Comparison of ENCODE assay signal across 32 cellular contexts in genomic region chr13:91273675-91274074, GRCh38.
"Had no signal": no experiment of that assay in that cellular context is flagged by ENCODE, and none has a peak within 500 bp of the region (broad histone marks: within the 10 kb centered on the region; RNA-seq: fewer than 3 reads in every experiment).

No MANE protein-coding gene starts in this region.

- H3K9ac ChIP-seq: parathyroid adenoma had no signal

- H3K9me3 Mint-ChIP-seq: stimulated activated naive CD8-positive, alpha-beta T cell treated with anti-CD3 and anti-CD28 coated beads, Interleukin-15, amount 100 ng/mL, for 72 hours had no signal

- H3K4me1 Mint-ChIP-seq: naive B cell; naive thymus-derived CD8-positive, alpha-beta T cell; stimulated activated memory B cell treated with anti-CD40 and anti-IgM and Interleukin-4, amounts not matched to agents 10 μg/mL and 1 μg/mL and 100 μg/mL, for 72 hours; stimulated activated naive CD8-positive, alpha-beta T cell treated with anti-CD3 and anti-CD28 coated beads, Interleukin-15, amount 100 ng/mL, for 72 hours had no signal

- H3K27ac ChIP-seq: ovary, parathyroid adenoma, psoas muscle, skin epidermis, spleen, thoracic aorta, thyroid gland, tibial nerve, upper lobe of right lung, uterus had no signal

- H3K4me3 ChIP-seq: ovary, psoas muscle, skin epidermis, smooth muscle cell, spleen, thoracic aorta, thyroid gland, tibial nerve, upper lobe of right lung, uterus had no signal

- H3K4me1 ChIP-seq: parathyroid adenoma, psoas muscle, spleen, thyroid gland, tibial nerve, upper lobe of right lung, uterus had no signal

- H3K4me3 Mint-ChIP-seq: naive B cell; naive thymus-derived CD8-positive, alpha-beta T cell; natural killer cell treated with Interleukin-12 subunit alpha and Interleukin-12 subunit beta and Interleukin-15 and Interleukin-18, amount 100 ng/mL, for 72 hours; nephron progenitor cell; neural crest cell; stimulated activated memory B cell treated with anti-CD40 and anti-IgM and Interleukin-4, amounts not matched to agents 10 μg/mL and 1 μg/mL and 100 μg/mL, for 72 hours; stimulated activated naive CD8-positive, alpha-beta T cell treated with anti-CD3 and anti-CD28 coated beads, Interleukin-15, amount 100 ng/mL, for 72 hours had no signal

- ATAC-seq: naive thymus-derived CD8-positive, alpha-beta T cell; natural killer cell treated with Interleukin-12 subunit alpha and Interleukin-12 subunit beta and Interleukin-15 and Interleukin-18, amount 100 ng/mL, for 72 hours; psoas muscle; right cardiac atrium; sciatic nerve; stimulated activated memory B cell treated with anti-CD40 and anti-IgM and Interleukin-4, amounts not matched to agents 10 μg/mL and 1 μg/mL and 100 μg/mL, for 72 hours; stimulated activated naive CD8-positive, alpha-beta T cell treated with anti-CD3 and anti-CD28 coated beads, Interleukin-15, amount 100 ng/mL, for 72 hours; stimulated activated naive CD8-positive, alpha-beta T cell treated with anti-CD3 and anti-CD28 coated beads, Interleukin-15, Interleukin-2, amounts not matched to agents 100 U/mL and 50 U/mL, for 24 hours; upper lobe of right lung had no signal

- H2AFZ ChIP-seq: parathyroid adenoma had no signal

- H3K27me3 Mint-ChIP-seq: progenitor cell of endocrine pancreas had no signal

- H3K27me3 ChIP-seq: ovary, spleen, thyroid gland, tibial nerve, upper lobe of right lung, uterus had no signal

- H3K36me3 ChIP-seq: ovary, spleen, thoracic aorta, thyroid gland, tibial nerve, upper lobe of right lung, uterus had no signal

- H3K27ac Mint-ChIP-seq: naive B cell; naive thymus-derived CD8-positive, alpha-beta T cell; natural killer cell treated with Interleukin-12 subunit alpha and Interleukin-12 subunit beta and Interleukin-15 and Interleukin-18, amount 100 ng/mL, for 72 hours; nephron progenitor cell; progenitor cell of endocrine pancreas; stimulated activated memory B cell treated with anti-CD40 and anti-IgM and Interleukin-4, amounts not matched to agents 10 μg/mL and 1 μg/mL and 100 μg/mL, for 72 hours; stimulated activated naive CD8-positive, alpha-beta T cell treated with anti-CD3 and anti-CD28 coated beads, Interleukin-15, amount 100 ng/mL, for 72 hours had no signal

- H3K4me2 ChIP-seq: smooth muscle cell had no signal

- DNase-seq: naive B cell; naive thymus-derived CD8-positive, alpha-beta T cell; nephron progenitor cell; occipital lobe; ovary; posterior cingulate gyrus; psoas muscle; right cardiac atrium; spleen; stimulated activated CD4-positive, alpha-beta T cell treated with anti-CD3 and anti-CD28 coated beads, Interleukin-12 subunit alpha, Interleukin-12 subunit beta, amount 100 ng/mL, for 4 hours; stimulated activated CD4-positive, alpha-beta T cell treated with anti-CD3 and anti-CD28 coated beads, Interleukin-1b, Interleukin-23, amount 100 ng/mL, for 48 hours; stimulated activated CD4-positive, alpha-beta T cell treated with anti-CD3 and anti-CD28 coated beads, Interleukin-4, amount 100 ng/mL, for 1 hour; stimulated activated CD4-positive, alpha-beta T cell treated with anti-CD3 and anti-CD28 coated beads, Interleukin-4, amount 100 ng/mL, for 4 hours; stimulated activated CD8-positive, alpha-beta memory T cell treated with anti-CD3 and anti-CD28 coated beads, Interleukin-4, amount 100 ng/mL, for 48 hours; stimulated activated naive CD4-positive, alpha-beta T cell; stimulated activated naive CD8-positive, alpha-beta T cell treated with anti-CD3 and anti-CD28 coated beads, Interleukin-15, amount 100 ng/mL, for 72 hours; stimulated activated naive CD8-positive, alpha-beta T cell treated with anti-CD3 and anti-CD28 coated beads, Interleukin-15, Interleukin-2, amounts not matched to agents 100 U/mL and 50 U/mL, for 24 hours; substantia nigra; thyroid gland; trophoblast cell; upper lobe of right lung; uterus had no signal

- H3K36me3 Mint-ChIP-seq: naive B cell; naive thymus-derived CD8-positive, alpha-beta T cell; natural killer cell treated with Interleukin-12 subunit alpha and Interleukin-12 subunit beta and Interleukin-15 and Interleukin-18, amount 100 ng/mL, for 72 hours; stimulated activated memory B cell treated with anti-CD40 and anti-IgM and Interleukin-4, amounts not matched to agents 10 μg/mL and 1 μg/mL and 100 μg/mL, for 72 hours had no signal

- H3K9me3 ChIP-seq: ovary, psoas muscle, spleen, thyroid gland, upper lobe of right lung, uterus had no signal
